ENCODE assay signal across 8 cellular contexts in genomic region chr5:97297063-97297715, GRCh38.
A peak's percentile ranks its signal among the peaks of the same experiment; 100 is the strongest.
DNase-seq lines count a peak whose midpoint lies in the region; ATAC-seq and TF ChIP-seq lines count a peak whose summit lies in the region.

No MANE protein-coding gene starts in this region.

- ATAC-seq in GM21360 (IDR thresholded peaks at IDR 0.05; ENCODE audit: unreplicated experiment) (peak; percentile 100), HG03439 (IDR thresholded peaks at IDR 0.05; ENCODE audit: unreplicated experiment) (peak; percentile 90)

- no peak overlapping the region for H3K4me2 ChIP-seq in OCI-LY3 (ENCODE audit: low read length)

- H3K9ac ChIP-seq in OCI-LY3 (ENCODE audit: low read length): no peak overlapping the region

- H3K9me3 ChIP-seq in OCI-LY3 (ENCODE audit: insufficient read depth, low read length): no peaks in the 10 kb centered on the region

- no peak overlapping the region for H3K4me3 ChIP-seq in OCI-LY3 (ENCODE audit: low read length)

- peak; percentile 74 for TF ChIP-seq CTCF in OCI-LY3 (IDR thresholded peaks at IDR 0.05; ENCODE audit: low read depth, low read length)

- no peak for TF ChIP-seq POLR2A in erythroblast (IDR thresholded peaks at IDR 0.05; ENCODE audit: low read length)

- no peaks in the 10 kb centered on the region for H3K27me3 ChIP-seq in OCI-LY3 (ENCODE audit: low read depth, low read length)

- H3K27ac ChIP-seq in OCI-LY3 (ENCODE audit: low read length): no peak overlapping the region

- H3K36me3 ChIP-seq in OCI-LY3 (replicated peaks; ENCODE audit: low read depth, low read length): no peaks in the 10 kb centered on the region

- no peaks in the 10 kb centered on the region for H4K20me1 ChIP-seq in OCI-LY3 (ENCODE audit: insufficient read depth, low read length)

- no peak overlapping the region for H2AFZ ChIP-seq in OCI-LY3 (ENCODE audit: low read depth, low read length)

- peak; percentile 11 for DNase-seq in NOMO-1 treated with DMSO at 0.1 percent for 48 hours (lab: John Stamatoyannopoulos, UW; ENCODE audit: unreplicated experiment)
- no peak for DNase-seq in NOMO-1 treated with dmso at 0.1 percent for 144 hours (lab: John Stamatoyannopoulos, UW; ENCODE audit: unreplicated experiment)
- DNase-seq in erythroblast (lab: John Stamatoyannopoulos, UW): peak; percentile 22
- peak; percentile 36 for DNase-seq in retina
- DNase-seq in activated CD4-positive, CD25-positive, alpha-beta regulatory T cell (lab: John Stamatoyannopoulos, UW): no peak

- no peaks in the 10 kb centered on the region for H3K79me2 ChIP-seq in OCI-LY3 (ENCODE audit: low read length)

- H3K4me1 ChIP-seq in OCI-LY3 (ENCODE audit: low read length): no peaks in the 10 kb centered on the region

Comparison
In these comparisons a context has a peak if more than half of its experiments do, and no peak if none do; other contexts are left out.
1. DNase-seq: peak in NOMO-1 treated with DMSO at 0.1 percent for 48 hours (single experiment), erythroblast (2 of 2) and retina (single experiment); none in NOMO-1 treated with dmso at 0.1 percent for 144 hours (single experiment) and activated CD4-positive, CD25-positive, alpha-beta regulatory T cell (0 of 4).